Comparison of ENCODE assay signal across 20 cellular contexts in the genomic region with DNA sequence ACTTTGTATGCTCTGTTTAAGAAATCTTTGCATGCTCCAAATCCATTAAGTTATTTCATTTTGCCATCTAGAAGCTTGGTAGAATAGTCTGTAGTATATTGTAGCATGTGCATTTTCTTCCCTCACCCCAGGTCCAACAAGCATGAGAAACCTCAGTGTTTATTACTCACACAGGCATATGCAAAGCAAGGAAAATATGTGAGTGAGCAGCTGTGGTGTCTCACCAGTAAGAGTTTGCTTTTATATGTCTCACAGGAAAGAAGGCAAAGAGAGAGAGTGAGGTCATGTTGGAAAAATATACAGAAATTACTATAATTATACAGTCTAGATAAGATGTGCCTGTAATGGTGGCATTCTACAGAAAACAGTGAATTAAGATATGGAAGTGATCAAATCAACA.
"Had no signal": no experiment of that assay in that cellular context is flagged by ENCODE, and none has a peak within 500 bp of the region (broad histone marks: within the 10 kb centered on the region; RNA-seq: fewer than 3 reads in every experiment).

No MANE protein-coding gene starts in this region.

- FAIRE-seq: keratinocyte had no signal

- H3K4me1 ChIP-seq: gastrocnemius medialis, heart right ventricle, right atrium auricular region, sigmoid colon, stomach had no signal

- H3K27me3 ChIP-seq: dorsolateral prefrontal cortex, gastrocnemius medialis, heart right ventricle, right atrium auricular region, sigmoid colon, stomach had no signal

- DNase-seq: cortex of kidney; dorsolateral prefrontal cortex; effector CD8-positive, alpha-beta T cell; gastrocnemius medialis; heart right ventricle; left cardiac atrium; left ventricle myocardium superior; mesendoderm; naive thymus-derived CD4-positive, alpha-beta T cell; nephron progenitor cell; sigmoid colon; stimulated activated CD4-positive, alpha-beta T cell treated with anti-CD3 and anti-CD28 coated beads, Interleukin-2, amount 100 ng/mL, for 24 hours; stimulated activated CD4-positive, alpha-beta T cell treated with anti-CD3 and anti-CD28 coated beads, Interleukin-4, amount 100 ng/mL, for 4 hours; stimulated activated naive B cell treated with anti-CD40 and anti-IgM and Interleukin-4, amounts not matched to agents 10 μg/mL and 1 μg/mL and 100 μg/mL, for 72 hours; stomach; trophoblast cell had no signal

- H3K9me3 ChIP-seq: gastrocnemius medialis, right atrium auricular region, sigmoid colon, stomach had no signal

- ATAC-seq: gastrocnemius medialis; heart right ventricle; left cardiac atrium; left ventricle myocardium superior; naive thymus-derived CD4-positive, alpha-beta T cell; stimulated activated naive B cell treated with anti-CD40 and anti-IgM and Interleukin-4, amounts not matched to agents 10 μg/mL and 1 μg/mL and 100 μg/mL, for 72 hours had no signal

- H3K36me3 ChIP-seq: gastrocnemius medialis, heart right ventricle, right atrium auricular region, sigmoid colon, stomach had no signal

- H3K4me3 ChIP-seq: dorsolateral prefrontal cortex, gastrocnemius medialis, heart right ventricle, lung, right atrium auricular region, sigmoid colon, skin epidermis, stomach had no signal

- H3K27ac ChIP-seq: dorsolateral prefrontal cortex, gastrocnemius medialis, heart right ventricle, right atrium auricular region, sigmoid colon, skin epidermis, stomach had no signal
